In the genomic region with DNA sequence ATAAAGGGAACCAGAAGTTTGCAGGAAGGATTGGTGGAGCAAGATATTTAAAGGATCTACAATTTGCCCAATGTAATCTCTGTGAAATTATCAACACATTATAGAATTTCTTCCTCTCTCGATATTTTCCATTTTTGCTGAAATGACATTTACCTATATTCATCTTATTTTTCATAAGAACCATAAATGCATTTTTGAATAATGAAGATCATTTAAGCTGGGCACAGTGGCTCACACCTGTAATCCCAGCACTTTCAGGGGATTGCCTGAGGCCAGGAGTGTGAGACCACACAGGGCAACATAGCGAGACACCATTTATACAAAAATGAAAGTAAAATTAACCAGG, we compare ENCODE assay signal across 23 cellular contexts.
"Had no signal": no experiment of that assay in that cellular context is flagged by ENCODE, and none has a peak within 500 bp of the region (broad histone marks: within the 10 kb centered on the region; RNA-seq: fewer than 3 reads in every experiment).

No MANE protein-coding gene starts in this region.

- H3K4me1 Mint-ChIP-seq: activated B cell treated with CpG ODN at 0.5 μM for 24 hours; activated naive CD8-positive, alpha-beta T cell treated with anti-CD3 and anti-CD28 coated beads for 36 hours; endodermal cell had no signal

- H3K27ac ChIP-seq: esophagus muscularis mucosa, gastroesophageal sphincter, parathyroid adenoma, psoas muscle, uterus had no signal

- H3K4me3 Mint-ChIP-seq: activated B cell treated with CpG ODN at 0.5 μM for 24 hours; activated CD8-positive, alpha-beta T cell treated with anti-CD3 and anti-CD28 coated beads, Interleukin-2, amount 10 ng/mL, durations not matched to agents 7 days and 5 days; activated naive CD4-positive, alpha-beta T cell treated with anti-CD3 and anti-CD28 coated beads for 36 hours; activated naive CD8-positive, alpha-beta T cell treated with anti-CD3 and anti-CD28 coated beads for 36 hours; activated T-cell treated with anti-CD3 and anti-CD28 coated beads, Interleukin-2, amount 50 U/mL, for 72 hours; dendritic cell treated with granulocyte-macrophage colony-stimulating factor and Interleukin-4, amounts not matched to agents 40 ng/mL and 50 ng/mL, for 4 days; endodermal cell; immature natural killer cell; mesothelial cell of epicardium; naive thymus-derived CD4-positive, alpha-beta T cell had no signal

- H3K27me3 Mint-ChIP-seq: activated B cell treated with CpG ODN at 0.5 μM for 24 hours had no signal

- H3K27ac Mint-ChIP-seq: activated B cell treated with CpG ODN at 0.5 μM for 24 hours; activated CD8-positive, alpha-beta T cell treated with anti-CD3 and anti-CD28 coated beads, Interleukin-2, amount 10 ng/mL, durations not matched to agents 7 days and 5 days; activated naive CD4-positive, alpha-beta T cell treated with anti-CD3 and anti-CD28 coated beads for 36 hours; activated naive CD8-positive, alpha-beta T cell treated with anti-CD3 and anti-CD28 coated beads for 36 hours; activated T-cell treated with anti-CD3 and anti-CD28 coated beads, Interleukin-2, amount 50 U/mL, for 72 hours; dendritic cell treated with granulocyte-macrophage colony-stimulating factor and Interleukin-4, amounts not matched to agents 40 ng/mL and 50 ng/mL, for 4 days; endodermal cell; immature natural killer cell; mesothelial cell of epicardium; naive thymus-derived CD4-positive, alpha-beta T cell had no signal

- H3K4me1 ChIP-seq: psoas muscle, uterus had no signal

- H3K36me3 Mint-ChIP-seq: activated naive CD8-positive, alpha-beta T cell treated with anti-CD3 and anti-CD28 coated beads for 36 hours; immature natural killer cell; naive thymus-derived CD4-positive, alpha-beta T cell had no signal

- H3K27me3 ChIP-seq: esophagus muscularis mucosa, gastroesophageal sphincter, uterus had no signal

- DNase-seq: activated B cell treated with CpG ODN at 0.5 μM for 24 hours; activated CD8-positive, alpha-beta T cell treated with anti-CD3 and anti-CD28 coated beads, Interleukin-2, amount 10 ng/mL, durations not matched to agents 7 days and 5 days; activated naive CD4-positive, alpha-beta T cell treated with anti-CD3 and anti-CD28 coated beads for 36 hours; activated naive CD8-positive, alpha-beta T cell treated with anti-CD3 and anti-CD28 coated beads for 36 hours; activated T-cell treated with anti-CD3 and anti-CD28 coated beads for 4 hours; activated T-cell treated with anti-CD3 and anti-CD28 coated beads, Interleukin-2, amount 50 U/mL, for 72 hours; caudate nucleus; endodermal cell; head of caudate nucleus; hypothalamus; immature natural killer cell; kidney; naive thymus-derived CD4-positive, alpha-beta T cell; psoas muscle; stimulated activated CD4-positive, alpha-beta T cell treated with anti-CD3 and anti-CD28 coated beads, Interleukin-2, amount 100 ng/mL, for 48 hours; stimulated activated naive CD4-positive, alpha-beta T cell treated with Interleukin-2 at 50 U/mL for 16 hours; T-helper 2 cell; uterus had no signal

- H3K4me3 ChIP-seq: esophagus muscularis mucosa, gastroesophageal sphincter, psoas muscle, uterus had no signal

- H3K9me3 ChIP-seq: psoas muscle had no signal

- H3K36me3 ChIP-seq: esophagus muscularis mucosa, gastroesophageal sphincter, uterus had no signal

- H3K9ac ChIP-seq: parathyroid adenoma had no signal
